ENCODE assay signal across 1 cellular context in the genomic region with DNA sequence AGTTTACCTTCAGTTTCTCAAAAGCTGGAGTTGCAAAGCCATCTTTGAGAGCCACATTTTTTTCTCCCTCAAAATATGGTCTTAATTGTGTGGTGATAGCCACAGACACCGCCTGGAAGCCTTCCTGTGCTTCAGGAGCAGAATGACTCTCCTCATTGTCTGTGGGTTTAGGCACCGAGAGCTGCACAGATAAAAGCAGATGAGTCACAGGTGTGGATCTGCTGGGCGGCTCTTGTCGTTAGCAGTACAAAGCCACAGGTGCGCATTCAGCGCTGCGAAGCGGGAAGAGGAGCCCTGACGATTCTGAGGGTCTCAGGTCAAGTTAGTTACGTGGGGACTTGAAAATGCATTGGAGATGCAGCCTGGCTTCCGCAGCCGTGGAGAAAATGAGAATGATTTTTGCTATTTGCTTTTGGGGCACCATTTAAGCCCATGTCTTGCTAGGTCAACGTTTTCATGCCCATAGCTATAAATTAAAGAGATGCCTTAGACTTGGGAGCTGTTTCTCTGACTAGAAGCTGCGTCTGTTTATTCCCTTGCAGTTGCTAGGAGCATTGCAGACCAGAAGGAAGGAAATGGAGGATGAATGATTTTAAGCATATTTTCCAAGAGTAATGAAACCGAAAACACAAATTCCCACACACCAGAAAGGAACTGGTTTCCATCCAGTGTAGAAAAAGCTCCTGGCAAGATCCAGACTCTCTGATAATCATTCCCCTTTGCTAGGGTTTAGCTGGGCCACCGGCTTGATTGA.
TF ChIP-seq lines count a peak whose summit lies in the region.

No MANE protein-coding gene starts in this region.

TF ChIP-seq in GM23338, 12 proteins besides CTCF, POLR2A, EP300 and RAD21 (continued from another document):
- TF ChIP-seq, protein P1, sequence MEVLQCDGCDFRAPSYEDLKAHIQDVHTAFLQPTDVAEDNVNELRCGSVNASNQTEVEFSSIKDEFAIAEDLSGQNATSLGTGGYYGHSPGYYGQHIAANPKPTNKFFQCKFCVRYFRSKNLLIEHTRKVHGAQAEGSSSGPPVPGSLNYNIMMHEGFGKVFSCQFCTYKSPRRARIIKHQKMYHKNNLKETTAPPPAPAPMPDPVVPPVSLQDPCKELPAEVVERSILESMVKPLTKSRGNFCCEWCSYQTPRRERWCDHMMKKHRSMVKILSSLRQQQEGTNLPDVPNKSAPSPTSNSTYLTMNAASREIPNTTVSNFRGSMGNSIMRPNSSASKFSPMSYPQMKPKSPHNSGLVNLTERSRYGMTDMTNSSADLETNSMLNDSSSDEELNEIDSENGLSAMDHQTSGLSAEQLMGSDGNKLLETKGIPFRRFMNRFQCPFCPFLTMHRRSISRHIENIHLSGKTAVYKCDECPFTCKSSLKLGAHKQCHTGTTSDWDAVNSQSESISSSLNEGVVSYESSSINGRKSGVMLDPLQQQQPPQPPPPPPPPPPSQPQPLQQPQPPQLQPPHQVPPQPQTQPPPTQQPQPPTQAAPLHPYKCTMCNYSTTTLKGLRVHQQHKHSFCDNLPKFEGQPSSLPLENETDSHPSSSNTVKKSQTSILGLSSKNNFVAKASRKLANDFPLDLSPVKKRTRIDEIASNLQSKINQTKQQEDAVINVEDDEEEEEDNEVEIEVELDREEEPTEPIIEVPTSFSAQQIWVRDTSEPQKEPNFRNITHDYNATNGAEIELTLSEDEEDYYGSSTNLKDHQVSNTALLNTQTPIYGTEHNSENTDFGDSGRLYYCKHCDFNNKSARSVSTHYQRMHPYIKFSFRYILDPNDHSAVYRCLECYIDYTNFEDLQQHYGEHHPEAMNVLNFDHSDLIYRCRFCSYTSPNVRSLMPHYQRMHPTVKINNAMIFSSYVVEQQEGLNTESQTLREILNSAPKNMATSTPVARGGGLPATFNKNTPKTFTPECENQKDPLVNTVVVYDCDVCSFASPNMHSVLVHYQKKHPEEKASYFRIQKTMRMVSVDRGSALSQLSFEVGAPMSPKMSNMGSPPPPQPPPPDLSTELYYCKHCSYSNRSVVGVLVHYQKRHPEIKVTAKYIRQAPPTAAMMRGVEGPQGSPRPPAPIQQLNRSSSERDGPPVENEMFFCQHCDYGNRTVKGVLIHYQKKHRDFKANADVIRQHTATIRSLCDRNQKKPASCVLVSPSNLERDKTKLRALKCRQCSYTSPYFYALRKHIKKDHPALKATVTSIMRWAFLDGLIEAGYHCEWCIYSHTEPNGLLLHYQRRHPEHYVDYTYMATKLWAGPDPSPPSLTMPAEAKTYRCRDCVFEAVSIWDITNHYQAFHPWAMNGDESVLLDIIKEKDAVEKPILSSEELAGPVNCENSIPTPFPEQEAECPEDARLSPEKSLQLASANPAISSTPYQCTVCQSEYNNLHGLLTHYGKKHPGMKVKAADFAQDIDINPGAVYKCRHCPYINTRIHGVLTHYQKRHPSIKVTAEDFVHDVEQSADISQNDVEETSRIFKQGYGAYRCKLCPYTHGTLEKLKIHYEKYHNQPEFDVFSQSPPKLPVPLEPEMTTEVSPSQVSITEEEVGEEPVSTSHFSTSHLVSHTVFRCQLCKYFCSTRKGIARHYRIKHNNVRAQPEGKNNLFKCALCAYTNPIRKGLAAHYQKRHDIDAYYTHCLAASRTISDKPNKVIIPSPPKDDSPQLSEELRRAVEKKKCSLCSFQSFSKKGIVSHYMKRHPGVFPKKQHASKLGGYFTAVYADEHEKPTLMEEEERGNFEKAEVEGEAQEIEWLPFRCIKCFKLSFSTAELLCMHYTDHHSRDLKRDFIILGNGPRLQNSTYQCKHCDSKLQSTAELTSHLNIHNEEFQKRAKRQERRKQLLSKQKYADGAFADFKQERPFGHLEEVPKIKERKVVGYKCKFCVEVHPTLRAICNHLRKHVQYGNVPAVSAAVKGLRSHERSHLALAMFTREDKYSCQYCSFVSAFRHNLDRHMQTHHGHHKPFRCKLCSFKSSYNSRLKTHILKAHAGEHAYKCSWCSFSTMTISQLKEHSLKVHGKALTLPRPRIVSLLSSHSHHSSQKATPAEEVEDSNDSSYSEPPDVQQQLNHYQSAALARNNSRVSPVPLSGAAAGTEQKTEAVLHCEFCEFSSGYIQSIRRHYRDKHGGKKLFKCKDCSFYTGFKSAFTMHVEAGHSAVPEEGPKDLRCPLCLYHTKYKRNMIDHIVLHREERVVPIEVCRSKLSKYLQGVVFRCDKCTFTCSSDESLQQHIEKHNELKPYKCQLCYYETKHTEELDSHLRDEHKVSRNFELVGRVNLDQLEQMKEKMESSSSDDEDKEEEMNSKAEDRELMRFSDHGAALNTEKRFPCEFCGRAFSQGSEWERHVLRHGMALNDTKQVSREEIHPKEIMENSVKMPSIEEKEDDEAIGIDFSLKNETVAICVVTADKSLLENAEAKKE (CRISPR knock-in tag; IDR thresholded peaks at IDR 0.05) = no peak
- TF ChIP-seq, protein P2, sequence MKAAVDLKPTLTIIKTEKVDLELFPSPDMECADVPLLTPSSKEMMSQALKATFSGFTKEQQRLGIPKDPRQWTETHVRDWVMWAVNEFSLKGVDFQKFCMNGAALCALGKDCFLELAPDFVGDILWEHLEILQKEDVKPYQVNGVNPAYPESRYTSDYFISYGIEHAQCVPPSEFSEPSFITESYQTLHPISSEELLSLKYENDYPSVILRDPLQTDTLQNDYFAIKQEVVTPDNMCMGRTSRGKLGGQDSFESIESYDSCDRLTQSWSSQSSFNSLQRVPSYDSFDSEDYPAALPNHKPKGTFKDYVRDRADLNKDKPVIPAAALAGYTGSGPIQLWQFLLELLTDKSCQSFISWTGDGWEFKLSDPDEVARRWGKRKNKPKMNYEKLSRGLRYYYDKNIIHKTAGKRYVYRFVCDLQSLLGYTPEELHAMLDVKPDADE (IDR thresholded peaks at IDR 0.05) = no peak
